In genomic region chr18:58287626-58288289, GRCh38 we compare ENCODE assay signal across 11 cellular contexts.
DNase-seq lines count a peak whose midpoint lies in the region; ATAC-seq, FAIRE-seq and TF ChIP-seq lines count a peak whose summit lies in the region.
"Had no signal": no experiment of that assay in that cellular context is flagged by ENCODE, and none has a peak within 500 bp of the region (broad histone marks: within the 10 kb centered on the region; RNA-seq: fewer than 3 reads in every experiment).

No MANE protein-coding gene starts in this region.

- no peaks in the 10 kb centered on the region; a peak in 1 of 5 replicates for H3K9me3 Mint-ChIP-seq in H9

- no peak overlapping the region for H2BK12ac ChIP-seq in H9 (ENCODE audit: insufficient read length, low read depth, low read length)

- H3K18ac ChIP-seq in H9 (ENCODE audit: insufficient read length, low read depth, low read length): no peak overlapping the region

- no peak overlapping the region for H2BK120ac ChIP-seq in H9 (ENCODE audit: low read depth, low read length, poor library complexity, severe bottlenecking)

- no peaks in the 10 kb centered on the region for H3K27me3 Mint-ChIP-seq in H9 (ENCODE audit: low read depth)

- no peak overlapping the region for H3K9ac ChIP-seq in H9 (ENCODE audit: extremely low read depth, insufficient read length, low read length)
- H3K9ac ChIP-seq in skeletal muscle tissue (ENCODE audit: low read depth in 1 of 3, low read length in 3 of 3): no peak overlapping the region

- H3K14ac ChIP-seq in H9 (ENCODE audit: insufficient read depth, low read length): no peak overlapping the region

- H3K23ac ChIP-seq in H9 (ENCODE audit: insufficient read length, low read depth, low read length): no peak overlapping the region

- H3T11ph ChIP-seq in H9 (ENCODE audit: low read length): no peak overlapping the region

- peaks cover 0 to under 1% (median 0%) of the 10 kb centered on the region in 3 experiments; a peak in 1 of 7 replicates for H3K36me3 Mint-ChIP-seq in H9 (ENCODE audit: insufficient read depth in 1 of 3, low read depth in 3 of 3)

- H4K8ac ChIP-seq in H9 (replicated peaks; ENCODE audit: insufficient read length, low read depth, low read length): no peak overlapping the region

- H2BK20ac ChIP-seq in H9 (ENCODE audit: low read depth, low read length, poor library complexity, severe bottlenecking): no peak overlapping the region

- H3K27ac ChIP-seq in H9 (ENCODE audit: insufficient read length, low read depth, low read length) (no peak overlapping the region), skeletal muscle tissue (ENCODE audit: low read depth, low read length) (peak overlapping the region; percentile 4), RWPE1 (no peak overlapping the region), ascending aorta (no peak overlapping the region)

- H3K4ac ChIP-seq in H9 (ENCODE audit: low read depth, low read length): no peak overlapping the region

- no peaks in the 10 kb centered on the region for H3K9me3 ChIP-seq in H9 (ENCODE audit: control insufficient read depth, low read depth, low read length)
- H3K9me3 ChIP-seq in skeletal muscle tissue (ENCODE audit: control insufficient read depth in 3 of 3, low read length in 3 of 3): no peaks in the 10 kb centered on the region
- H3K9me3 ChIP-seq in ascending aorta: no peaks in the 10 kb centered on the region

- no peak overlapping the region for H3K4me3 ChIP-seq in skeletal muscle tissue (ENCODE audit: low read length in 3 of 3)
- H3K4me3 ChIP-seq in ascending aorta: no peak overlapping the region
- H3K4me3 ChIP-seq: GM12878 had no signal

- H2BK15ac ChIP-seq in H9 (ENCODE audit: low read depth, low read length): no peak overlapping the region

- DNase-seq in H9 (no peak), RCC 7860 (ENCODE audit: low spot score) (no peak), left colon (peak; percentile 58 to 73), RWPE1 (ENCODE audit: low spot score) (no peak), SIG-M5 (lab: John Stamatoyannopoulos, UW) (no peak), ascending aorta (ENCODE audit: low spot score in 2 of 2) (no peak)
- DNase-seq: NCI-H146, OCI-M1 had no signal

- intact Hi-C loops in left colon (cut with DNase I, micrococcal nuclease): no loop called here
- intact Hi-C loops in ascending aorta (cut with DNase I): no loop called here

- no peak overlapping the region for H2AFZ ChIP-seq in H9 (ENCODE audit: low read length)

- H3K4me1 ChIP-seq in H9 (ENCODE audit: insufficient read depth, low read length) (peaks cover 6% of the 10 kb centered on the region; the same call in 1 of the 2 replicates), skeletal muscle tissue (ENCODE audit: control insufficient read depth in 3 of 3, insufficient read depth in 3 of 3, low read length in 3 of 3) (peaks cover 24 to 59% (median 51%) of the 10 kb centered on the region in 3 donors), ascending aorta (no peaks in the 10 kb centered on the region)

- H4K20me1 ChIP-seq in H9 (ENCODE audit: control insufficient read depth, insufficient read depth, insufficient read length): no peaks in the 10 kb centered on the region

- WGBS in H9 (ENCODE audit: extremely low coverage, insufficient read length, low lambda C conversion rate): no CpG with 5 or more reads among the region's 8 CpGs

- H2BK5ac ChIP-seq in H9 (ENCODE audit: insufficient read length, low read length): no peak overlapping the region

- peak; percentile 5 for FAIRE-seq in RCC 7860 (lab: Jason Lieb, UNC)
- FAIRE-seq: GM12878 had no signal

- peaks cover 5% of the 10 kb centered on the region for H3K79me1 ChIP-seq in H9 (ENCODE audit: insufficient read depth, low read depth, low read length, poor library complexity, severe bottlenecking)

- no peak overlapping the region for H2AK5ac ChIP-seq in H9 (ENCODE audit: insufficient read length, low read length)

- no peak overlapping the region for H4K5ac ChIP-seq in H9 (ENCODE audit: insufficient read length, low read depth, low read length)

- H3K4me1 Mint-ChIP-seq in H9: peaks cover 29 to 35% of the 10 kb centered on the region in 2 experiments

- TF ChIP-seq CTCF in H9 (conservative IDR thresholded peaks at IDR 0.05): no peak
- TF ChIP-seq CTCF in RWPE1 (conservative IDR thresholded peaks at IDR 0.05; ENCODE audit: low read depth): no peak
- no peak for TF ChIP-seq CTCF in ascending aorta (IDR thresholded peaks at IDR 0.05)

- ATAC-seq in left colon (peak; percentile 83), GM21360 (IDR thresholded peaks at IDR 0.05; ENCODE audit: unreplicated experiment) (no peak)
- ATAC-seq: GM12878 had no signal

- peak overlapping the region in 2 of 3 experiments; percentile 12 to 75; a peak in 4 of 7 replicates for H3K27ac Mint-ChIP-seq in H9

- CTCF ChIA-PET in RWPE1 (lab: Yijun Ruan, JAX): no interaction called here

- H4K91ac ChIP-seq in H9 (ENCODE audit: insufficient read length, low read depth, low read length): no peak overlapping the region

- H3K27me3 ChIP-seq in H9 (ENCODE audit: insufficient read depth, low read length) (no peaks in the 10 kb centered on the region), skeletal muscle tissue (ENCODE audit: control insufficient read depth in 3 of 3, insufficient read depth in 3 of 3, low read length in 3 of 3) (no peaks in the 10 kb centered on the region), ascending aorta (no peaks in the 10 kb centered on the region)

- H3K56ac ChIP-seq in H9 (ENCODE audit: insufficient read length, low read depth, low read length): no peak overlapping the region

- H3K4me2 ChIP-seq in H9 (ENCODE audit: insufficient read depth, insufficient read length, low read length): no peak overlapping the region

- H3K23me2 ChIP-seq in H9 (ENCODE audit: insufficient read length, low read depth, low read length, poor library complexity, severe bottlenecking): no peaks in the 10 kb centered on the region

- no peaks in the 10 kb centered on the region for H3K36me3 ChIP-seq in skeletal muscle tissue (ENCODE audit: control insufficient read depth in 3 of 3, insufficient read depth in 3 of 3, low read length in 3 of 3)
- H3K36me3 ChIP-seq in ascending aorta: no peaks in the 10 kb centered on the region

- POLR2A ChIA-PET in RWPE1 (lab: Yijun Ruan, JAX; ENCODE audit: low non-redundant PET): no interaction called here

- H3K79me2 ChIP-seq in H9 (ENCODE audit: insufficient read depth, low read length): no peaks in the 10 kb centered on the region

- no peak overlapping the region for H3K4me3 Mint-ChIP-seq in H9

Comparison
In these comparisons a context has a peak if more than half of its experiments do, and no peak if none do; other contexts are left out.
1. DNase-seq: peak in left colon (2 of 2); none in H9 (single experiment), RCC 7860 (single experiment), RWPE1 (single experiment), SIG-M5 (single experiment) and ascending aorta (0 of 2).